1 cellular context compared by ENCODE assay signal in genomic region chr6:3173636-3174089, GRCh38. TPM values are rescaled to one million over a fixed set of nuclear protein-coding genes. Genes with fewer than 3 reads are reported as not detected.
"Had no signal": no experiment of that assay in that cellular context is flagged by ENCODE, and none has a peak within 500 bp of the region (broad histone marks: within the 10 kb centered on the region; RNA-seq: fewer than 3 reads in every experiment).

No MANE protein-coding gene starts in this region.

RNA-seq across cellular contexts. Expression of gene TUBB2B, which starts 53.8 kb away (rescaled TPM):
- polyA plus RNA-seq: keratinocyte had no signal
